In genomic region chr6:155103816-155104366, GRCh38 we compare ENCODE assay signal across 16 cellular contexts.
A peak's percentile ranks its signal among the peaks of the same experiment; 100 is the strongest.
DNase-seq lines count a peak whose midpoint lies in the region; ATAC-seq and TF ChIP-seq lines count a peak whose summit lies in the region.
"Had no signal": no experiment of that assay in that cellular context is flagged by ENCODE, and none has a peak within 500 bp of the region (broad histone marks: within the 10 kb centered on the region; RNA-seq: fewer than 3 reads in every experiment).

No MANE protein-coding gene starts in this region.

- no peaks in the 10 kb centered on the region for H3K36me3 ChIP-seq in IMR-90 (ENCODE audit: control insufficient read depth, insufficient read depth, low read length)
- H3K36me3 ChIP-seq: Peyer's patch had no signal

- H2BK120ac ChIP-seq in IMR-90 (ENCODE audit: low read depth, low read length): no peak overlapping the region; the same call in 1 of the 2 replicates

- no peaks in the 10 kb centered on the region for H3K79me1 ChIP-seq in IMR-90 (ENCODE audit: low read depth in 1 of 2, low read length in 2 of 2)

- peak overlapping the region; percentile 67; the same call in 1 of the 2 replicates for H2AK5ac ChIP-seq in IMR-90 (ENCODE audit: low read depth, low read length)

- H2AFZ ChIP-seq in IMR-90 (replicated peaks; ENCODE audit: low read length, poor library complexity): no peak overlapping the region

- peak overlapping the region; percentile 67 for H3K4ac ChIP-seq in IMR-90 (ENCODE audit: low read depth, low read length)

- peaks cover 1% of the 10 kb centered on the region for H3K27me3 Mint-ChIP-seq in activated CD4-positive, alpha-beta memory T cell treated with anti-CD3 and anti-CD28 coated beads for 36 hours
- no peaks in the 10 kb centered on the region for H3K27me3 Mint-ChIP-seq in activated CD4-positive, alpha-beta memory T cell treated with anti-CD3 and anti-CD28 coated beads, Interleukin-2, amount 10 ng/mL, durations not matched to agents 7 days and 5 days
- H3K27me3 Mint-ChIP-seq in chondrocyte (ENCODE audit: low read depth) (no peaks in the 10 kb centered on the region), osteocyte (ENCODE audit: unreplicated experiment) (no peaks in the 10 kb centered on the region)

- ATAC-seq in IMR-90 (ENCODE audit: low read depth) (no peak), HG03196 (IDR thresholded peaks at IDR 0.05; ENCODE audit: unreplicated experiment) (no peak)

- no peaks in the 10 kb centered on the region for H3K36me3 Mint-ChIP-seq in activated CD4-positive, alpha-beta memory T cell treated with anti-CD3 and anti-CD28 coated beads for 36 hours
- H3K36me3 Mint-ChIP-seq in activated CD4-positive, alpha-beta memory T cell treated with anti-CD3 and anti-CD28 coated beads, Interleukin-2, amount 10 ng/mL, durations not matched to agents 7 days and 5 days (ENCODE audit: low read depth): no peaks in the 10 kb centered on the region
- no peaks in the 10 kb centered on the region for H3K36me3 Mint-ChIP-seq in chondrocyte (ENCODE audit: low read depth)
- no peaks in the 10 kb centered on the region for H3K36me3 Mint-ChIP-seq in osteocyte (ENCODE audit: unreplicated experiment)
- H3K36me3 Mint-ChIP-seq: activated naive CD8-positive, alpha-beta T cell treated with anti-CD3 and anti-CD28 coated beads, Interleukin-2, amount 10 ng/mL, durations not matched to agents 7 days and 5 days had no signal

- H3K4me2 ChIP-seq in IMR-90 (ENCODE audit: low read depth, low read length): no peak overlapping the region

- no peak overlapping the region for H4K5ac ChIP-seq in IMR-90 (ENCODE audit: low read depth, low read length)

- 0 out of 2 replicates have a peak overlapping the region, but pooled peaks have one; percentile 11 for H3K14ac ChIP-seq in IMR-90 (replicated peaks; ENCODE audit: low read depth, low read length)

- no peak overlapping the region for H3K4me3 Mint-ChIP-seq in activated CD4-positive, alpha-beta memory T cell treated with anti-CD3 and anti-CD28 coated beads for 36 hours
- H3K4me3 Mint-ChIP-seq in activated CD4-positive, alpha-beta memory T cell treated with anti-CD3 and anti-CD28 coated beads, Interleukin-2, amount 10 ng/mL, durations not matched to agents 7 days and 5 days: no peak overlapping the region
- no peak overlapping the region for H3K4me3 Mint-ChIP-seq in chondrocyte (ENCODE audit: unreplicated experiment)
- H3K4me3 Mint-ChIP-seq in osteocyte (ENCODE audit: unreplicated experiment): no peak overlapping the region
- H3K4me3 Mint-ChIP-seq: activated naive CD8-positive, alpha-beta T cell treated with anti-CD3 and anti-CD28 coated beads, Interleukin-2, amount 10 ng/mL, durations not matched to agents 7 days and 5 days had no signal

- H3K56ac ChIP-seq in IMR-90 (ENCODE audit: extremely low read depth, insufficient read depth, low read length): no peak overlapping the region

- whole genome bisulfite sequencing in IMR-90 (ENCODE audit: extremely low coverage in 2 of 2, insufficient read length in 1 of 2), 2 experiments: no CpG with 5 or more reads among the region's 5 CpGs

- TF ChIP-seq RAD21 in IMR-90 (IDR thresholded peaks at IDR 0.05; ENCODE audit: low read length): no peak

- CTCF ChIA-PET in activated CD4-positive, alpha-beta memory T cell treated with anti-CD3 and anti-CD28 coated beads for 36 hours (lab: Charles Lee): no interaction called here
- CTCF ChIA-PET in activated CD4-positive, alpha-beta memory T cell treated with anti-CD3 and anti-CD28 coated beads, Interleukin-2, amount 10 ng/mL, durations not matched to agents 7 days and 5 days (lab: Charles Lee): no interaction called here
- CTCF ChIA-PET in IMR-90 (lab: Yijun Ruan, JAX): no interaction called here

- no peaks in the 10 kb centered on the region for H3K9me3 Mint-ChIP-seq in activated CD4-positive, alpha-beta memory T cell treated with anti-CD3 and anti-CD28 coated beads for 36 hours
- H3K9me3 Mint-ChIP-seq in activated CD4-positive, alpha-beta memory T cell treated with anti-CD3 and anti-CD28 coated beads, Interleukin-2, amount 10 ng/mL, durations not matched to agents 7 days and 5 days: no peaks in the 10 kb centered on the region
- no peaks in the 10 kb centered on the region for H3K9me3 Mint-ChIP-seq in chondrocyte (ENCODE audit: low read depth)
- no peaks in the 10 kb centered on the region for H3K9me3 Mint-ChIP-seq in osteocyte (ENCODE audit: unreplicated experiment)
- H3K9me3 Mint-ChIP-seq: activated naive CD8-positive, alpha-beta T cell treated with anti-CD3 and anti-CD28 coated beads, Interleukin-2, amount 10 ng/mL, durations not matched to agents 7 days and 5 days had no signal

- no peaks in the 10 kb centered on the region for H3K9me1 ChIP-seq in IMR-90 (ENCODE audit: insufficient read depth, low read length)

- no peak for TF ChIP-seq CTCF in IMR-90 (conservative IDR thresholded peaks at IDR 0.05; ENCODE audit: low read depth, low read length)
- TF ChIP-seq CTCF in chondrocyte (IDR thresholded peaks at IDR 0.05): no peak
- TF ChIP-seq CTCF in osteocyte (IDR thresholded peaks at IDR 0.05): no peak

- no peak overlapping the region for H3K27ac ChIP-seq in IMR-90 (ENCODE audit: insufficient read depth, low read length)
- H3K27ac ChIP-seq: dorsolateral prefrontal cortex, Peyer's patch had no signal

- H3K27me3 ChIP-seq in IMR-90 (ENCODE audit: control insufficient read depth, insufficient read depth, low read length): no peaks in the 10 kb centered on the region
- H3K27me3 ChIP-seq: dorsolateral prefrontal cortex, Peyer's patch had no signal

- no peak overlapping the region for H2BK15ac ChIP-seq in IMR-90 (ENCODE audit: low read depth, low read length)

- H3K9me3 ChIP-seq in IMR-90 (ENCODE audit: control insufficient read depth, insufficient read depth, low read length): no peaks in the 10 kb centered on the region
- H3K9me3 ChIP-seq: Peyer's patch had no signal

- H2BK5ac ChIP-seq in IMR-90 (ENCODE audit: low read depth, low read length, poor library complexity, severe bottlenecking): no peak overlapping the region

- no peak overlapping the region for H4K8ac ChIP-seq in IMR-90 (ENCODE audit: low read depth in 2 of 2, low read length in 2 of 2)

- intact Hi-C loops in activated CD4-positive, alpha-beta memory T cell treated with anti-CD3 and anti-CD28 coated beads for 36 hours (cut with micrococcal nuclease): no loop called here
- intact Hi-C loops in IMR-90 (cut with micrococcal nuclease): no loop called here

- H3K4me3 ChIP-seq in IMR-90 (ENCODE audit: insufficient read depth, low read depth, low read length): no peak overlapping the region
- H3K4me3 ChIP-seq: dorsolateral prefrontal cortex, Peyer's patch had no signal

- H2BK20ac ChIP-seq in IMR-90 (ENCODE audit: low read depth, low read length): no peak overlapping the region

- peaks cover 29% of the 10 kb centered on the region for H3K4me1 Mint-ChIP-seq in activated CD4-positive, alpha-beta memory T cell treated with anti-CD3 and anti-CD28 coated beads for 36 hours (ENCODE audit: low read depth)
- peaks cover 24% of the 10 kb centered on the region for H3K4me1 Mint-ChIP-seq in activated CD4-positive, alpha-beta memory T cell treated with anti-CD3 and anti-CD28 coated beads, Interleukin-2, amount 10 ng/mL, durations not matched to agents 7 days and 5 days
- H3K4me1 Mint-ChIP-seq in chondrocyte (ENCODE audit: low read depth) (peaks cover 45% of the 10 kb centered on the region), osteocyte (ENCODE audit: unreplicated experiment) (peaks cover 26% of the 10 kb centered on the region)
- H3K4me1 Mint-ChIP-seq: activated naive CD8-positive, alpha-beta T cell treated with anti-CD3 and anti-CD28 coated beads, Interleukin-2, amount 10 ng/mL, durations not matched to agents 7 days and 5 days had no signal

- dilution Hi-C loops in IMR-90 (cut with HindIII; ENCODE audit: low sequenced_read_pairs, unreplicated experiment): no loop called here

- H2AK9ac ChIP-seq in IMR-90 (replicated peaks; ENCODE audit: low read depth, low read length, poor library complexity): no peak overlapping the region

- H3K9ac ChIP-seq in IMR-90 (ENCODE audit: low read depth, low read length): no peak overlapping the region

- POLR2A ChIA-PET in activated CD4-positive, alpha-beta memory T cell treated with anti-CD3 and anti-CD28 coated beads for 36 hours (lab: Charles Lee): no interaction called here
- POLR2A ChIA-PET in activated CD4-positive, alpha-beta memory T cell treated with anti-CD3 and anti-CD28 coated beads, Interleukin-2, amount 10 ng/mL, durations not matched to agents 7 days and 5 days (lab: Charles Lee): no interaction called here
- POLR2A ChIA-PET in IMR-90 (lab: Charles Lee; ENCODE audit: unreplicated experiment): no interaction called here

- BruUV-seq in IMR-90 (replicated peaks; lab: Mats Ljungman, UMichigan): no TSS peak

- no peak overlapping the region for H4K91ac ChIP-seq in IMR-90 (ENCODE audit: insufficient read depth, low read depth, low read length)

- no peak overlapping the region for H3K23ac ChIP-seq in IMR-90 (ENCODE audit: low read depth, low read length)

- no peak for TF ChIP-seq POLR2A in IMR-90 (IDR thresholded peaks at IDR 0.05; ENCODE audit: low read depth, low read length)

- no peak overlapping the region for H3K18ac ChIP-seq in IMR-90 (ENCODE audit: low read depth, low read length)

- no peak overlapping the region for H3K27ac Mint-ChIP-seq in activated CD4-positive, alpha-beta memory T cell treated with anti-CD3 and anti-CD28 coated beads for 36 hours
- no peak overlapping the region for H3K27ac Mint-ChIP-seq in activated CD4-positive, alpha-beta memory T cell treated with anti-CD3 and anti-CD28 coated beads, Interleukin-2, amount 10 ng/mL, durations not matched to agents 7 days and 5 days
- peak overlapping the region; percentile 75 for H3K27ac Mint-ChIP-seq in chondrocyte (ENCODE audit: unreplicated experiment)
- peak overlapping the region; percentile 32 for H3K27ac Mint-ChIP-seq in osteocyte (ENCODE audit: unreplicated experiment)
- H3K27ac Mint-ChIP-seq: activated naive CD8-positive, alpha-beta T cell treated with anti-CD3 and anti-CD28 coated beads, Interleukin-2, amount 10 ng/mL, durations not matched to agents 7 days and 5 days had no signal

- in situ Hi-C loops in IMR-90 (cut with MboI; ENCODE audit: low sequenced_read_pairs): no loop called here

- peak; percentile 46 for DNase-seq in activated CD4-positive, alpha-beta memory T cell treated with anti-CD3 and anti-CD28 coated beads for 36 hours
- DNase-seq in activated CD4-positive, alpha-beta memory T cell treated with anti-CD3 and anti-CD28 coated beads, Interleukin-2, amount 10 ng/mL, durations not matched to agents 7 days and 5 days: no peak
- DNase-seq in IMR-90 (no peak), chondrocyte (ENCODE audit: low spot score) (no peak), osteocyte (ENCODE audit: extremely low spot score, unreplicated experiment) (peak; percentile 48), NCI-H2107 (lab: John Stamatoyannopoulos, UW) (no peak), GM19238 (ENCODE audit: insufficient read length, low spot score) (no peak)
- DNase-seq: activated naive CD8-positive, alpha-beta T cell treated with anti-CD3 and anti-CD28 coated beads, Interleukin-2, amount 10 ng/mL, durations not matched to agents 7 days and 5 days; DMS53; dorsolateral prefrontal cortex; head of caudate nucleus; NCI-H345; Peyer's patch; posterior cingulate gyrus; T1000 had no signal

- no peaks in the 10 kb centered on the region for H4K20me1 ChIP-seq in IMR-90 (ENCODE audit: insufficient read depth, low read length)

- H3K4me1 ChIP-seq in IMR-90 (ENCODE audit: control insufficient read depth, insufficient read depth, low read length): peaks cover 2% of the 10 kb centered on the region
- H3K4me1 ChIP-seq: Peyer's patch had no signal

Comparison
In these comparisons a context has a peak if more than half of its experiments do, and no peak if none do; other contexts are left out.
1. DNase-seq: peak in activated CD4-positive, alpha-beta memory T cell treated with anti-CD3 and anti-CD28 coated beads for 36 hours (single experiment) and osteocyte (single experiment); none in activated CD4-positive, alpha-beta memory T cell treated with anti-CD3 and anti-CD28 coated beads, Interleukin-2, amount 10 ng/mL, durations not matched to agents 7 days and 5 days (single experiment), IMR-90 (single experiment), chondrocyte (single experiment), NCI-H2107 (single experiment) and GM19238 (single experiment).
2. H3K27ac Mint-ChIP-seq: peak in chondrocyte (single experiment) and osteocyte (single experiment); none in activated CD4-positive, alpha-beta memory T cell treated with anti-CD3 and anti-CD28 coated beads for 36 hours (single experiment) and activated CD4-positive, alpha-beta memory T cell treated with anti-CD3 and anti-CD28 coated beads, Interleukin-2, amount 10 ng/mL, durations not matched to agents 7 days and 5 days (single experiment).